In the genomic region with DNA sequence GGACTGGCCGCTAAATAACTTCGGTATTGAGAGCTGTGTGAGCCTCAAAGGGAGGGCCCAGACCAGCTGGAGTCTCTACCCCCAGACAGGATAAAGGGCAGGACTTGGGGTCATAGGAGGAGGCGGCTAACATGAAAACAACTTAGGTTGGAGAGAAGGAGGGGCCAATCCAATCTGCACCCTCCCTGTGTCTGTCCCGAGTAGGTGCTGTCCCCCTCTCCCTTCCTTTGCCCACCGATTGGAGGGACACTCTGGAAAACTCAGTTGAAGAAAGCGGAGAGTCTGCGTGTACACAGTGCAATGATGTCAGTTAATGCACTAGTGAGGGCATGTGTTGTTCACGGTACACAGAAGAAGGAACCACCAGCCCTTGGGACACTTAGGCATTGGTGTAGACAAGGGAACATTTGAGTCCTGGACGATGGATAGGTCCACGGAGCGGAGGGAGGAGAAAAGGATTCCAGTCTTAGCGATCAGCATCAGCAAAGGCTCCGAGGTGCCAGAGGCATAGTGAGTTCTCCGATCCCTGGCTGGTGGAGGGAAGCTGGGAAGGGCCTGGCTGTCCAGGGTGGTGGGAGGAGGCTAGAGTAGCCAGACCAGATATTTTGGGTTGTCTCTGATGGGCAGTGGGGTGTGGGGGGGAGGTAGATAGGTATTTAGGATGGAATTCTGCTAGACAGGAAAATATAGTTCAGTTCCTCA, we compare ENCODE assay signal across 8 cellular contexts. TPM values are rescaled to one million over a fixed set of nuclear protein-coding genes. Genes with fewer than 3 reads are reported as not detected.
DNase-seq lines count a peak whose midpoint lies in the region; ATAC-seq and TF ChIP-seq lines count a peak whose summit lies in the region.

No MANE protein-coding gene starts in this region.

- H3F3A ChIP-seq in DOHH2 (ENCODE audit: control insufficient read depth, insufficient read depth): no peaks in the 10 kb centered on the region; the same call in 1 of the 2 replicates

- H3K4me1 Mint-ChIP-seq in endothelial cell (ENCODE audit: unreplicated experiment): peaks cover 24% of the 10 kb centered on the region
- H3K4me1 Mint-ChIP-seq in CD4-positive, alpha-beta T cell (ENCODE audit: low read depth): peaks cover 39% of the 10 kb centered on the region

- no peaks in the 10 kb centered on the region for H3K79me1 ChIP-seq in neuronal stem cell (ENCODE audit: low read depth, low read length)

- no peak overlapping the region for H3K23ac ChIP-seq in neuronal stem cell (ENCODE audit: low read depth, low read length, poor library complexity)

- no CpG with 5 or more reads among the region's 14 CpGs for WGBS in neuronal stem cell (ENCODE audit: extremely low coverage in 2 of 2, insufficient read length in 2 of 2, insufficient replicate concordance in 1 of 2), 2 donors

- no peak overlapping the region for H4K8ac ChIP-seq in neuronal stem cell (ENCODE audit: low read depth, low read length)

- intact Hi-C loops in CD4-positive, alpha-beta T cell (cut with DNase I, micrococcal nuclease): no loop called here

- DNase-seq in MG63: no peak
- DNase-seq in endothelial cell (ENCODE audit: low spot score): no peak
- no peak for DNase-seq in neuronal stem cell (ENCODE audit: low spot score)
- no peak for DNase-seq in NCI-H1105 (lab: John Stamatoyannopoulos, UW)
- no peak for DNase-seq in CD4-positive, alpha-beta T cell

- H3K18ac ChIP-seq in neuronal stem cell (ENCODE audit: low read length): peak overlapping the region; percentile 20

- H3K4ac ChIP-seq in neuronal stem cell (ENCODE audit: low read length): no peak overlapping the region

- CTCF ChIA-PET in CD4-positive, alpha-beta T cell (lab: Charles Lee): interaction anchor here (0.6 kb wide), 1 partner anchor 130 kb away, joined by 3 read pairs; no protein-coding TSS in a partner anchor

- no peaks in the 10 kb centered on the region for H4K20me1 ChIP-seq in DOHH2 (ENCODE audit: control insufficient read depth, insufficient read depth, low read depth, low read length)

- peak overlapping the region; percentile 49 for H3K4me2 ChIP-seq in DOHH2 (ENCODE audit: low read length)
- H3K4me2 ChIP-seq in neuronal stem cell (ENCODE audit: insufficient read depth, low read length, poor library complexity, severe bottlenecking): peak overlapping the region; percentile 81

- H2BK12ac ChIP-seq in neuronal stem cell (ENCODE audit: low read length): no peak overlapping the region

- H2AK5ac ChIP-seq in neuronal stem cell (ENCODE audit: low read depth, low read length): no peak overlapping the region

- H3K27me3 Mint-ChIP-seq in endothelial cell (ENCODE audit: unreplicated experiment): peaks cover 54% of the 10 kb centered on the region
- peaks cover 88% of the 10 kb centered on the region for H3K27me3 Mint-ChIP-seq in CD4-positive, alpha-beta T cell

- TF ChIP-seq CTCF in DOHH2 (IDR thresholded peaks at IDR 0.05; ENCODE audit: low read depth, low read length, poor library complexity, severe bottlenecking) (no peak), endothelial cell (IDR thresholded peaks at IDR 0.05; ENCODE audit: unreplicated experiment) (no peak)
- TF ChIP-seq CTCF in CD4-positive, alpha-beta T cell (IDR thresholded peaks at IDR 0.05): no peak

- H3K4me3 ChIP-seq in DOHH2 (ENCODE audit: low read length) (peak overlapping the region; percentile 22), MG63 (peak overlapping the region; percentile 44), neuronal stem cell (ENCODE audit: low read length in 2 of 2) (peak overlapping the region; percentile 36 to 54)

- no peaks in the 10 kb centered on the region for H3K9me2 ChIP-seq in DOHH2 (replicated peaks; ENCODE audit: control insufficient read depth, low read length)

- no peaks in the 10 kb centered on the region for H3K79me2 ChIP-seq in DOHH2 (ENCODE audit: control insufficient read depth, low read length)

- no peak overlapping the region for H3K9ac ChIP-seq in neuronal stem cell (ENCODE audit: low read depth, low read length, poor library complexity)

- H4K91ac ChIP-seq in neuronal stem cell (ENCODE audit: low read depth, low read length, poor library complexity): no peak overlapping the region

- H3K14ac ChIP-seq in neuronal stem cell (ENCODE audit: low read length): no peak overlapping the region

- H2BK120ac ChIP-seq in neuronal stem cell (ENCODE audit: low read depth, low read length): no peak overlapping the region

- H2AFZ ChIP-seq in neuronal stem cell (ENCODE audit: low read length): peak overlapping the region; percentile 87

- H3K4me3 Mint-ChIP-seq in endothelial cell (ENCODE audit: unreplicated experiment): peak overlapping the region; percentile 47
- no peak overlapping the region for H3K4me3 Mint-ChIP-seq in CD4-positive, alpha-beta T cell

- no peak overlapping the region for H3K27ac Mint-ChIP-seq in endothelial cell (ENCODE audit: unreplicated experiment)
- no peak overlapping the region for H3K27ac Mint-ChIP-seq in CD4-positive, alpha-beta T cell

- no peaks in the 10 kb centered on the region for H3K9me3 Mint-ChIP-seq in endothelial cell (ENCODE audit: unreplicated experiment)
- H3K9me3 Mint-ChIP-seq in CD4-positive, alpha-beta T cell: no peaks in the 10 kb centered on the region

- H2BK5ac ChIP-seq in neuronal stem cell (ENCODE audit: low read length): no peak overlapping the region

- H2BK15ac ChIP-seq in neuronal stem cell (ENCODE audit: low read length): no peak overlapping the region

- POLR2A ChIA-PET in CD4-positive, alpha-beta T cell (lab: Charles Lee): interaction anchor here (0.6 to 2.5 kb wide), 2 partner anchors 11 to 25 kb away, joined by 3 to 16 read pairs; a partner anchor contains a TSS

- no peaks in the 10 kb centered on the region for H3K36me3 ChIP-seq in DOHH2 (ENCODE audit: control insufficient read depth, low read length)
- no peaks in the 10 kb centered on the region for H3K36me3 ChIP-seq in MG63
- peaks cover 0 to 2% of the 10 kb centered on the region in 2 donors for H3K36me3 ChIP-seq in neuronal stem cell (replicated peaks in 1 of 2; ENCODE audit: control insufficient read depth in 2 of 2, insufficient read depth in 2 of 2, low read length in 2 of 2)

- H3K27me3 ChIP-seq in DOHH2 (ENCODE audit: control insufficient read depth, low read length): peaks cover 58% of the 10 kb centered on the region
- no peaks in the 10 kb centered on the region for H3K27me3 ChIP-seq in MG63
- H3K27me3 ChIP-seq in neuronal stem cell (ENCODE audit: control insufficient read depth in 3 of 3, insufficient read depth in 3 of 3, low read depth in 1 of 3, low read length in 3 of 3): peaks cover 38 to 93% (median 43%) of the 10 kb centered on the region in 3 experiments
- peaks cover 62% of the 10 kb centered on the region for H3K27me3 ChIP-seq in CD4-positive, alpha-beta T cell (ENCODE audit: control insufficient read depth, insufficient read depth, low read length)

- H3K27ac ChIP-seq in DOHH2 (ENCODE audit: low read depth, low read length) (no peak overlapping the region), neuronal stem cell (replicated peaks; ENCODE audit: low read length) (no peak overlapping the region)
- H3K27ac ChIP-seq in CD4-positive, alpha-beta T cell (ENCODE audit: low read depth, low read length): no peak overlapping the region

- H3K4me1 ChIP-seq in DOHH2 (ENCODE audit: control insufficient read depth, low read length) (peaks cover 24% of the 10 kb centered on the region), neuronal stem cell (ENCODE audit: control insufficient read depth in 2 of 2, insufficient read depth in 1 of 2, low read depth in 1 of 2, low read length in 2 of 2) (peaks cover 17 to 22% of the 10 kb centered on the region in 2 donors)

- no peaks in the 10 kb centered on the region for H3K9me3 ChIP-seq in DOHH2 (ENCODE audit: control insufficient read depth, insufficient read depth, low read length)
- H3K9me3 ChIP-seq in MG63: no peaks in the 10 kb centered on the region
- H3K9me3 ChIP-seq in neuronal stem cell (replicated peaks in 1 of 2; ENCODE audit: control insufficient read depth in 2 of 2, insufficient read depth in 1 of 2, low read depth in 1 of 2, low read length in 2 of 2): no peaks in the 10 kb centered on the region
- no peaks in the 10 kb centered on the region for H3K9me3 ChIP-seq in CD4-positive, alpha-beta T cell (ENCODE audit: control insufficient read depth, low read length)

- H3K36me3 Mint-ChIP-seq in endothelial cell (ENCODE audit: low read depth, unreplicated experiment): peaks cover 6% of the 10 kb centered on the region
- no peaks in the 10 kb centered on the region for H3K36me3 Mint-ChIP-seq in CD4-positive, alpha-beta T cell (ENCODE audit: low read depth)

- ATAC-seq in HG03097 (IDR thresholded peaks at IDR 0.05; ENCODE audit: low FRiP score, unreplicated experiment): no peak
- no peak for ATAC-seq in CD4-positive, alpha-beta T cell (ENCODE audit: poor library complexity)
- no peak for ATAC-seq in HG03280 (IDR thresholded peaks at IDR 0.05; ENCODE audit: unreplicated experiment)

RNA-seq across cellular contexts. Expression of a gene that starts 0.8 kb away (rescaled TPM):
- 9.9 and 16.5 TPM in 2 replicates for total RNA-seq in MG63 (2014; rRNA removed; shearing (Covaris generic); ENCODE audit: low replicate concordance)
- total RNA-seq in endothelial cell (ENCODE audit: unreplicated experiment): 2.6 TPM
- polyA plus RNA-seq in neuronal stem cell (2013, experiment 1 of 2): 2.7 TPM
- polyA plus RNA-seq in neuronal stem cell (2013, experiment 2 of 2): 2.2 TPM
- total RNA-seq in CD4-positive, alpha-beta T cell: 1 to 10 TPM; 1.1 to 1.2 TPM

RNA-seq across cellular contexts. Expression of a gene that starts 6.6 kb away (rescaled TPM):
- 3.9 TPM in 1 of 2 replicates, not detected in the other for total RNA-seq in MG63 (2014; rRNA removed; shearing (Covaris generic); ENCODE audit: low replicate concordance)
- 5.7 TPM for total RNA-seq in endothelial cell (ENCODE audit: unreplicated experiment)
- polyA plus RNA-seq in neuronal stem cell (2013, experiment 1 of 2): 0.36 TPM
- 0.48 TPM for polyA plus RNA-seq in neuronal stem cell (2013, experiment 2 of 2)
- total RNA-seq in CD4-positive, alpha-beta T cell: 10 to 100 TPM; 19.7 to 26.1 TPM

RNA-seq across cellular contexts. Expression of a gene that starts 11.3 kb away (rescaled TPM):
- 2.5 and 7.0 TPM in 2 replicates for total RNA-seq in MG63 (2014; rRNA removed; shearing (Covaris generic); ENCODE audit: low replicate concordance)
- total RNA-seq in endothelial cell (ENCODE audit: unreplicated experiment): 3.8 TPM
- polyA plus RNA-seq in neuronal stem cell (2013, experiment 1 of 2): 0.06 TPM
- 0.10 TPM for polyA plus RNA-seq in neuronal stem cell (2013, experiment 2 of 2)
- 10 to 100 TPM; 11.5 to 11.6 TPM for total RNA-seq in CD4-positive, alpha-beta T cell

RNA-seq across cellular contexts. Expression of a gene that starts 11.4 kb away (rescaled TPM):
- 11.4 and 14.4 TPM in 2 replicates for total RNA-seq in MG63 (2014; rRNA removed; shearing (Covaris generic); ENCODE audit: low replicate concordance)
- total RNA-seq in endothelial cell (ENCODE audit: unreplicated experiment): 3.7 TPM
- 0.13 TPM for polyA plus RNA-seq in neuronal stem cell (2013, experiment 1 of 2)
- 0.12 TPM for polyA plus RNA-seq in neuronal stem cell (2013, experiment 2 of 2)
- total RNA-seq in CD4-positive, alpha-beta T cell: 10 to 100 TPM; 32.4 to 34.0 TPM

RNA-seq across cellular contexts. Expression of a gene that starts 12.7 kb away (rescaled TPM):
- total RNA-seq in MG63 (2014; rRNA removed; shearing (Covaris generic); ENCODE audit: low replicate concordance): 5.7 and 8.5 TPM in 2 replicates
- total RNA-seq in endothelial cell (ENCODE audit: unreplicated experiment): 88.8 TPM
- 20.9 TPM for polyA plus RNA-seq in neuronal stem cell (2013, experiment 1 of 2)
- polyA plus RNA-seq in neuronal stem cell (2013, experiment 2 of 2): 17.1 TPM
- total RNA-seq in CD4-positive, alpha-beta T cell: 10 to 100 TPM in 1 of 2 experiments, 1 to 10 TPM in 1; 9.7 to 10.6 TPM
